23 cellular contexts compared by ENCODE assay signal in genomic region chr19:30651691-30652090, GRCh38.
DNase-seq lines count a peak whose midpoint lies in the region; ATAC-seq and TF ChIP-seq lines count a peak whose summit lies in the region.
"Had no signal": no experiment of that assay in that cellular context is flagged by ENCODE, and none has a peak within 500 bp of the region (broad histone marks: within the 10 kb centered on the region; RNA-seq: fewer than 3 reads in every experiment).

No MANE protein-coding gene starts in this region.

- H3K9me3 Mint-ChIP-seq in progenitor cell of endocrine pancreas (ENCODE audit: low read depth), result no peaks in the 10 kb centered on the region
- H3K9me3 Mint-ChIP-seq: H9, HFFc6 had no signal

- H3K27ac Mint-ChIP-seq in progenitor cell of endocrine pancreas, result peak overlapping the region; percentile 77
- H3K27ac Mint-ChIP-seq: CD4-positive, alpha-beta memory T cell; HFFc6 had no signal

- H3K9me3 ChIP-seq in HAP-1, result no peaks in the 10 kb centered on the region
- H3K9me3 ChIP-seq in body of pancreas, result no peaks in the 10 kb centered on the region
- H3K9me3 ChIP-seq: BE2C; BLaER1 treated with 17β-estradiol and CSF1 and Interleukin-3, amounts not matched to agents 10 nM and 100 nM had no signal

- H3K4me1 Mint-ChIP-seq in progenitor cell of endocrine pancreas (ENCODE audit: low read depth), result peaks cover 29% of the 10 kb centered on the region
- H3K4me1 Mint-ChIP-seq: CD4-positive, alpha-beta memory T cell had no signal

- H3K4me3 ChIP-seq in HAP-1 (no peak overlapping the region), body of pancreas (no peak overlapping the region)
- H3K4me3 ChIP-seq: BLaER1 treated with 17β-estradiol and CSF1 and Interleukin-3, amounts not matched to agents 10 nM and 100 nM; GM12878; GM23248 had no signal

- H3K27ac ChIP-seq in body of pancreas, result peak overlapping the region in 3 of 4 donors; percentile 75 to 85 (median 83)
- H3K27ac ChIP-seq: 22Rv1; BLaER1 treated with 17β-estradiol and CSF1 and Interleukin-3, amounts not matched to agents 10 nM and 100 nM; GM23248 had no signal

- in situ Hi-C loops in HAP-1 (cut with MboI; ENCODE audit: low sequenced_read_pairs), result loop anchor here (10.0 kb wide), 2 partner anchors 427 to 927 kb away; no protein-coding TSS in a partner anchor

- H3K36me3 Mint-ChIP-seq in progenitor cell of endocrine pancreas (ENCODE audit: insufficient read depth), result no peaks in the 10 kb centered on the region
- H3K36me3 Mint-ChIP-seq: CD4-positive, alpha-beta memory T cell had no signal

- no peak for TF ChIP-seq CTCF in body of pancreas (IDR thresholded peaks at IDR 0.05)
- TF ChIP-seq CTCF in progenitor cell of endocrine pancreas (IDR thresholded peaks at IDR 0.05; ENCODE audit: unreplicated experiment), result no peak

- H3K4me1 ChIP-seq in HAP-1, result peaks cover 60% of the 10 kb centered on the region
- peaks cover 64% of the 10 kb centered on the region for H3K4me1 ChIP-seq in body of pancreas
- H3K4me1 ChIP-seq: BE2C; BLaER1 treated with 17β-estradiol and CSF1 and Interleukin-3, amounts not matched to agents 10 nM and 100 nM had no signal

- H3K27me3 ChIP-seq in HAP-1 (ENCODE audit: low read depth) (no peaks in the 10 kb centered on the region), body of pancreas (no peaks in the 10 kb centered on the region)
- H3K27me3 ChIP-seq: BE2C; BLaER1 treated with 17β-estradiol and CSF1 and Interleukin-3, amounts not matched to agents 10 nM and 100 nM had no signal

- TF ChIP-seq POLR2A in body of pancreas (IDR thresholded peaks at IDR 0.05), result no peak
- no peak for TF ChIP-seq POLR2A in GM18505 (IDR thresholded peaks at IDR 0.05; ENCODE audit: borderline replicate concordance, extremely low read depth, insufficient read depth, insufficient read length)

- H3K27me3 Mint-ChIP-seq in progenitor cell of endocrine pancreas, result peaks cover 38% of the 10 kb centered on the region

- intact Hi-C loops in body of pancreas (cut with DNase I), result no loop called here

- H3K36me3 ChIP-seq in HAP-1 (replicated peaks), result no peaks in the 10 kb centered on the region
- no peaks in the 10 kb centered on the region for H3K36me3 ChIP-seq in body of pancreas (replicated peaks in 1 of 2; ENCODE audit: insufficient read depth in 1 of 2, low read depth in 2 of 2)
- H3K36me3 ChIP-seq: BE2C; BLaER1 treated with 17β-estradiol and CSF1 and Interleukin-3, amounts not matched to agents 10 nM and 100 nM had no signal

- peak; percentile 49 for DNase-seq in DMS79 treated with DMSO at 0.1 percent for 48 hours (lab: John Stamatoyannopoulos, UW)
- no peak for DNase-seq in DMS79 (lab: John Stamatoyannopoulos, UW)
- DNase-seq in HAP-1 (ENCODE audit: low spot score in 2 of 2), result peak; percentile 35 to 92
- DNase-seq in body of pancreas, result no peak
- DNase-seq in progenitor cell of endocrine pancreas (ENCODE audit: low spot score, unreplicated experiment), result no peak
- no peak for DNase-seq in cerebellar cortex (ENCODE audit: low spot score)
- no peak for DNase-seq in C1 segment of cervical spinal cord (lab: John Stamatoyannopoulos, UW)
- DNase-seq: ACHN; AML-193; BE2C; Calu3; CD4-positive, alpha-beta memory T cell; COR-L47; DMS53; EL; GDM1; GM23248; H9; HFFc6 had no signal

- WGBS in body of pancreas, 2 donors, result 39 to 53% methylated on average over 2 of the region's 2 CpGs

- H3K4me3 Mint-ChIP-seq in progenitor cell of endocrine pancreas (ENCODE audit: low read depth), result no peak overlapping the region
- H3K4me3 Mint-ChIP-seq: CD4-positive, alpha-beta memory T cell; H9; HFFc6 had no signal

- ATAC-seq in body of pancreas (no peak), GM18505 (IDR thresholded peaks at IDR 0.05; ENCODE audit: unreplicated experiment) (no peak)
- ATAC-seq: GM12878 had no signal

Comparison
In these comparisons a context has a peak if more than half of its experiments do, and no peak if none do; other contexts are left out.
1. DNase-seq: peak in DMS79 treated with DMSO at 0.1 percent for 48 hours (single experiment) and HAP-1 (2 of 2); none in DMS79 (single experiment), body of pancreas (0 of 4), progenitor cell of endocrine pancreas (single experiment), cerebellar cortex (single experiment) and C1 segment of cervical spinal cord (0 of 14).